In genomic region chr7:73979656-73980055, GRCh38 we compare ENCODE assay signal across 9 cellular contexts. TPM values are rescaled to one million over a fixed set of nuclear protein-coding genes. Genes with fewer than 3 reads are reported as not detected.
"Had no signal": no experiment of that assay in that cellular context is flagged by ENCODE, and none has a peak within 500 bp of the region (broad histone marks: within the 10 kb centered on the region; RNA-seq: fewer than 3 reads in every experiment).

No MANE protein-coding gene starts in this region.

RNA-seq across cellular contexts. Expression of gene ELN, which starts 48.3 kb away (rescaled TPM):
- total RNA-seq: activated CD4-positive, alpha-beta T cell treated with anti-CD3 and anti-CD28 coated beads, Interleukin-2, amount 10 ng/mL, durations not matched to agents 24 days and 14 days; activated CD8-positive, alpha-beta T cell treated with anti-CD3 and anti-CD28 coated beads for 36 hours; activated naive CD8-positive, alpha-beta T cell treated with anti-CD3 and anti-CD28 coated beads, Interleukin-2, amount 10 ng/mL, durations not matched to agents 7 days and 5 days; activated T-cell treated with anti-CD3 and anti-CD28 coated beads, Interleukin-2, amount 50 U/mL, for 72 hours; activated T-helper 17 cell treated with anti-CD3 and anti-CD28 coated beads, Interleukin-2, amount 50 U/mL, for 72 hours; MCF 10A; OCI-LY7; T-helper 1 cell treated with Interleukin-12 subunit alpha and Interleukin-12 subunit beta and Interleukin-4 antibody, amounts not matched to agents 30 ng/mL and 1 ng/mL, for 36 hours; T-helper 2 cell treated with Interferon-gamma antibody and Interleukin-4, amounts not matched to agents 100 ng/mL and 5 ng/mL, for 36 hours had no signal
